Comparison of ENCODE assay signal across 8 cellular contexts in genomic region chr17:9991796-9992195, GRCh38.
"Had no signal": no experiment of that assay in that cellular context is flagged by ENCODE, and none has a peak within 500 bp of the region (broad histone marks: within the 10 kb centered on the region; RNA-seq: fewer than 3 reads in every experiment).

No MANE protein-coding gene starts in this region.

- H3K4me1 Mint-ChIP-seq: GM23338 had no signal

- H3K4me3 ChIP-seq: GM23338, K562 had no signal

- DNase-seq: H9, HCEC 1CT, IMR-90 had no signal

- H3K27ac Mint-ChIP-seq: GM23338, H9 had no signal

- FAIRE-seq: H1, H54, HTR-8/SVneo, K562 had no signal

- H3K4me2 ChIP-seq: GM23338 had no signal

- H3K4me3 Mint-ChIP-seq: GM23338, H9 had no signal

- H2AFZ ChIP-seq: GM23338 had no signal
